18 cellular contexts compared by ENCODE assay signal in the genomic region with DNA sequence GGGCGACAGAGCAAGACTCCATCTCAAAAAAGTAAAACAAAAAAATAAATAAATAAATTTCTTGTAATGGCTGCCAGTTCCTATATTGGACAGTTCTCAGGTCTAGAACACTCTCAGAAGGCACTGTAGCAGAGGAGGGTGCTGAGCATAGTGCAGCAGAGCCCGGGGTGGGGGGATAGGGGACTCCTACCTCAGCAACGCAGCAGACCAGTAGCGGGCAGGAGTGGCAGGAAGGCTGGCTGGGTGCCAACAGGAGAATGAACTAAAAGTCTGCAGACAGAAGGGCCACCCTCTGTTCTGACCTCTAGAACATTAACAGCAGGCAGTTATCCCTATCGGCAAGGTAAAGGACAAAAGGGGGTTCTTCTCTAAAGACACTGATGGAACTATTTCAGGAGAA. TPM values are rescaled to one million over a fixed set of nuclear protein-coding genes. Genes with fewer than 3 reads are reported as not detected.
DNase-seq lines count a peak whose midpoint lies in the region; ATAC-seq, FAIRE-seq and TF ChIP-seq lines count a peak whose summit lies in the region.
"Had no signal": no experiment of that assay in that cellular context is flagged by ENCODE, and none has a peak within 500 bp of the region (broad histone marks: within the 10 kb centered on the region; RNA-seq: fewer than 3 reads in every experiment).

No MANE protein-coding gene starts in this region.

- H3K4me3 ChIP-seq in K562 = no peak overlapping the region
- H3K4me3 ChIP-seq: BLaER1 treated with 17β-estradiol and CSF1 and Interleukin-3, amounts not matched to agents 10 nM and 100 nM had no signal

- FAIRE-seq in K562 (lab: Jason Lieb, UNC) = no peak
- FAIRE-seq: GM12892, GM19239, H1 had no signal

- no peak for TF ChIP-seq CTCF in K562 (IDR thresholded peaks at IDR 0.05 in 2 of 3, conservative IDR thresholded peaks at IDR 0.05 in 1 of 3; ENCODE audit: insufficient read depth in 2 of 3, low read depth in 1 of 3, low read length in 3 of 3)
- TF ChIP-seq CTCF in neural crest cell (conservative IDR thresholded peaks at IDR 0.05) = no peak

- in situ Hi-C loops in K562 (cut with MboI) (no loop called here), KBM-7 (cut with MboI; ENCODE audit: low pct_unique_long_range_greater_than_20kb, low sequenced_read_pairs) (no loop called here)

- BruUV-seq in K562 (replicated peaks; lab: Mats Ljungman, UMichigan) = no TSS peak

- no peaks in the 10 kb centered on the region for H3K27me3 Mint-ChIP-seq in neural crest cell (ENCODE audit: low read depth)
- no peaks in the 10 kb centered on the region for H3K27me3 Mint-ChIP-seq in activated T-helper 1 cell treated with anti-CD3 and anti-CD28 coated beads, Interleukin-12 subunit alpha, Interleukin-12 subunit beta, Interleukin-2, Interleukin-4 antibody, amounts not matched to agents 30 ng/mL and 10 ng/mL and 1 ng/mL, durations not matched to agents 14 hours and 24 hours and 36 hours (ENCODE audit: insufficient read depth)
- H3K27me3 Mint-ChIP-seq: CD4-positive, alpha-beta T cell had no signal

- no peak for TF ChIP-seq EP300 in K562 (IDR thresholded peaks at IDR 0.05; ENCODE audit: low read length)

- H3K27me3 ChIP-seq in K562 (ENCODE audit: control insufficient read depth in 2 of 2, insufficient read depth in 2 of 2, low read length in 2 of 2) = peaks cover 0 to 5% of the 10 kb centered on the region in 2 experiments; a peak in 1 of 5 replicates

- TF ChIP-seq RAD21 in K562 (CRISPR knock-in tag; conservative IDR thresholded peaks at IDR 0.05 in 1 of 2, IDR thresholded peaks at IDR 0.05 in 1 of 2) = no peak

- no peak overlapping the region for H3K9ac ChIP-seq in K562 (ENCODE audit: insufficient read depth in 1 of 2, low read depth in 2 of 2, low read length in 2 of 2)
- H3K9ac ChIP-seq: BLaER1 treated with 17β-estradiol and CSF1 and Interleukin-3, amounts not matched to agents 10 nM and 100 nM had no signal

- no peak overlapping the region for H3K4me3 Mint-ChIP-seq in neural crest cell
- H3K4me3 Mint-ChIP-seq in activated T-helper 1 cell treated with anti-CD3 and anti-CD28 coated beads, Interleukin-12 subunit alpha, Interleukin-12 subunit beta, Interleukin-2, Interleukin-4 antibody, amounts not matched to agents 30 ng/mL and 10 ng/mL and 1 ng/mL, durations not matched to agents 14 hours and 24 hours and 36 hours = no peak overlapping the region
- H3K4me3 Mint-ChIP-seq: CD4-positive, alpha-beta T cell had no signal

- ATAC-seq in K562 (no peak), GM18502 (IDR thresholded peaks at IDR 0.05; ENCODE audit: poor library complexity, unreplicated experiment) (no peak)
- ATAC-seq: HCT116 had no signal

- no peak overlapping the region for H3K27ac ChIP-seq in K562 (ENCODE audit: extremely low read depth, low read depth, low read length)
- H3K27ac ChIP-seq: 22Rv1; BLaER1 treated with 17β-estradiol and CSF1 and Interleukin-3, amounts not matched to agents 10 nM and 100 nM had no signal

- H2AFZ ChIP-seq in K562 (ENCODE audit: low read depth, low read length) = no peak overlapping the region

- TF ChIP-seq POLR2A in K562 (conservative IDR thresholded peaks at IDR 0.05) = no peak

- H3K36me3 Mint-ChIP-seq in neural crest cell (ENCODE audit: low read depth) = no peaks in the 10 kb centered on the region
- H3K36me3 Mint-ChIP-seq in activated T-helper 1 cell treated with anti-CD3 and anti-CD28 coated beads, Interleukin-12 subunit alpha, Interleukin-12 subunit beta, Interleukin-2, Interleukin-4 antibody, amounts not matched to agents 30 ng/mL and 10 ng/mL and 1 ng/mL, durations not matched to agents 14 hours and 24 hours and 36 hours (ENCODE audit: low read depth) = peaks cover 10% of the 10 kb centered on the region

- no peaks in the 10 kb centered on the region for H3K9me3 ChIP-seq in K562 (replicated peaks; ENCODE audit: control insufficient read depth, insufficient read depth, low read depth, low read length)

- no peaks in the 10 kb centered on the region for H3K4me1 ChIP-seq in K562 (replicated peaks in 1 of 2; ENCODE audit: control insufficient read depth in 2 of 2, insufficient read depth in 2 of 2, low read length in 2 of 2)

- DNase-seq in DMS 273 (lab: John Stamatoyannopoulos, UW; ENCODE audit: unreplicated experiment) (peak; percentile 29), DMS 273 treated with DMSO at 0.1 percent for 48 hours (lab: John Stamatoyannopoulos, UW) (no peak), NCI-H2227 (lab: John Stamatoyannopoulos, UW; ENCODE audit: unreplicated experiment) (peak; percentile 32), K562 (ENCODE audit: extremely low read depth in 1 of 4, low spot score in 3 of 4) (no peak), neural crest cell (ENCODE audit: low read depth, low spot score) (no peak), KBM-7 (no peak)
- DNase-seq in activated T-helper 1 cell treated with anti-CD3 and anti-CD28 coated beads, Interleukin-12 subunit alpha, Interleukin-12 subunit beta, Interleukin-2, Interleukin-4 antibody, amounts not matched to agents 30 ng/mL and 10 ng/mL and 1 ng/mL, durations not matched to agents 14 hours and 24 hours and 36 hours (ENCODE audit: low spot score) = no peak
- DNase-seq: CD4-positive, alpha-beta T cell; DND-41; GDM1; IMR-90 had no signal

- POLR2A ChIA-PET in K562 (lab: Yijun Ruan, JAX) = no interaction called here

- H3K79me2 ChIP-seq in K562 (ENCODE audit: control insufficient read depth, insufficient read depth, low read length) = no peaks in the 10 kb centered on the region

- no peaks in the 10 kb centered on the region for H3K9me3 Mint-ChIP-seq in neural crest cell
- H3K9me3 Mint-ChIP-seq in activated T-helper 1 cell treated with anti-CD3 and anti-CD28 coated beads, Interleukin-12 subunit alpha, Interleukin-12 subunit beta, Interleukin-2, Interleukin-4 antibody, amounts not matched to agents 30 ng/mL and 10 ng/mL and 1 ng/mL, durations not matched to agents 14 hours and 24 hours and 36 hours = peaks cover 10% of the 10 kb centered on the region
- H3K9me3 Mint-ChIP-seq: CD4-positive, alpha-beta T cell had no signal

- peaks cover 27% of the 10 kb centered on the region for H3K4me1 Mint-ChIP-seq in neural crest cell
- peaks cover 16% of the 10 kb centered on the region for H3K4me1 Mint-ChIP-seq in activated T-helper 1 cell treated with anti-CD3 and anti-CD28 coated beads, Interleukin-12 subunit alpha, Interleukin-12 subunit beta, Interleukin-2, Interleukin-4 antibody, amounts not matched to agents 30 ng/mL and 10 ng/mL and 1 ng/mL, durations not matched to agents 14 hours and 24 hours and 36 hours (ENCODE audit: low read depth)

- CTCF ChIA-PET in K562 (lab: Yijun Ruan, JAX; ENCODE audit: low intra/inter-chr PET ratio) = no interaction called here

- no peaks in the 10 kb centered on the region for H4K20me1 ChIP-seq in K562 (replicated peaks; ENCODE audit: control insufficient read depth, insufficient read depth, low read length)
- H4K20me1 ChIP-seq: BLaER1 treated with 17β-estradiol and CSF1 and Interleukin-3, amounts not matched to agents 10 nM and 100 nM had no signal

- WGBS in K562 (ENCODE audit: insufficient coverage, low coverage, missing lambda C conversion rate) = 2% methylated on average over 4 of the region's 5 CpGs

- intact Hi-C loops in K562 (cut with micrococcal nuclease) = no loop called here
- intact Hi-C loops in activated T-helper 1 cell treated with anti-CD3 and anti-CD28 coated beads, Interleukin-12 subunit alpha, Interleukin-12 subunit beta, Interleukin-2, Interleukin-4 antibody, amounts not matched to agents 30 ng/mL and 10 ng/mL and 1 ng/mL, durations not matched to agents 14 hours and 24 hours and 36 hours (cut with micrococcal nuclease) = loop anchor here (10.0 kb wide), 1 partner anchor 821 kb away; a partner anchor contains a TSS

- H3K9me1 ChIP-seq in K562 (ENCODE audit: control insufficient read depth, insufficient read depth, low read length) = no peaks in the 10 kb centered on the region

- H3K36me3 ChIP-seq in K562 (ENCODE audit: control insufficient read depth, insufficient read depth, low read length) = no peaks in the 10 kb centered on the region
- H3K36me3 ChIP-seq: BLaER1 treated with 17β-estradiol and CSF1 and Interleukin-3, amounts not matched to agents 10 nM and 100 nM had no signal

- H3K27ac Mint-ChIP-seq in neural crest cell (ENCODE audit: unreplicated experiment) = peak overlapping the region; percentile 87
- H3K27ac Mint-ChIP-seq in activated T-helper 1 cell treated with anti-CD3 and anti-CD28 coated beads, Interleukin-12 subunit alpha, Interleukin-12 subunit beta, Interleukin-2, Interleukin-4 antibody, amounts not matched to agents 30 ng/mL and 10 ng/mL and 1 ng/mL, durations not matched to agents 14 hours and 24 hours and 36 hours = no peak overlapping the region

- no peak overlapping the region for H3K4me2 ChIP-seq in K562 (ENCODE audit: insufficient read depth, low read length)
- H3K4me2 ChIP-seq: BLaER1 treated with 17β-estradiol and CSF1 and Interleukin-3, amounts not matched to agents 10 nM and 100 nM had no signal

TF ChIP-seq in K562, 482 proteins besides CTCF, POLR2A, EP300 and RAD21:
- TF ChIP-seq NFIC (IDR thresholded peaks at IDR 0.05) (peak; percentile 57), TEAD4 (IDR thresholded peaks at IDR 0.05; ENCODE audit: low read length) (no peak), TEAD4 (CRISPR knock-in tag; IDR thresholded peaks at IDR 0.05; ENCODE audit: borderline replicate concordance) (no peak)
TF ChIP-seq in K562: peak in this region for 1.

RNA-seq across cellular contexts. Expression of a gene that starts 20.2 kb away (rescaled TPM):
- 0.39 and 2.7 TPM in 2 replicates for total RNA-seq in K562 (2011; cell fraction: chromatin; rRNA removed; ENCODE audit: low replicate concordance)
- total RNA-seq in K562 (2011; cell fraction: nucleolus; rRNA removed) = 0.39 and 1.0 TPM in 2 replicates
- total RNA-seq in K562 (2011; cell fraction: nucleoplasm; rRNA removed) = 0.61 and 0.81 TPM in 2 replicates
- total RNA-seq in K562 (2014; rRNA removed) = 0.69 and 0.95 TPM in 2 replicates
- 0.95 and 1.2 TPM in 2 replicates for total RNA-seq in K562 (2014; rRNA removed; fragmentation: Illumina TruSeq; extraction: Trizol)
- 0.72 and 0.91 TPM in 2 replicates for total RNA-seq in K562 (2015; rRNA removed; fragmentation: Illumina TruSeq; extraction: Trizol)
- 1.0 TPM in 2 replicates for total RNA-seq in K562 (2021)
- 1.6 and 4.9 TPM in 2 replicates for polyA plus RNA-seq in K562 (2011; rRNA removed)
- polyA plus RNA-seq in K562 (2011; cell fraction: cytosol; rRNA removed) = 1.2 and 1.8 TPM in 2 replicates
- polyA plus RNA-seq in K562 (2011; cell fraction: nucleus; rRNA removed) = 0.79 and 1.00 TPM in 2 replicates
- polyA plus RNA-seq in K562 (2012) = 1.2 and 1.4 TPM in 2 replicates
- 0.79 and 1.3 TPM in 2 replicates for polyA plus RNA-seq in K562 (2014; fragmentation: Illumina TruSeq; extraction: Trizol)
- polyA plus RNA-seq in K562 (2014; fragmentation: Nextera tagmentation; extraction: Ambion mirVana) = under 1 TPM; 0.20 to 0.29 TPM
- polyA plus RNA-seq in K562 (2014; rRNA removed) = 1.1 and 1.4 TPM in 2 replicates
- polyA minus RNA-seq in K562 (2011; rRNA and poly(A)+ RNA removed) = 1.4 and 4.2 TPM in 2 replicates
- polyA minus RNA-seq in K562 (2011; cell fraction: cytosol; rRNA and poly(A)+ RNA removed) = 1.2 and 1.5 TPM in 2 replicates
- polyA minus RNA-seq in K562 (2011; cell fraction: nucleus; rRNA and poly(A)+ RNA removed) = 0.22 and 0.54 TPM in 2 replicates
- total RNA-seq in neural crest cell = 21.1 and 22.0 TPM in 2 replicates
- total RNA-seq in activated T-helper 1 cell treated with anti-CD3 and anti-CD28 coated beads, Interleukin-12 subunit alpha, Interleukin-12 subunit beta, Interleukin-2, Interleukin-4 antibody, amounts not matched to agents 30 ng/mL and 10 ng/mL and 1 ng/mL, durations not matched to agents 14 hours and 24 hours and 36 hours = 24.1 and 27.2 TPM in 2 replicates

Comparison
In these comparisons a context has a peak if more than half of its experiments do, and no peak if none do; other contexts are left out.
1. DNase-seq: peak in DMS 273 (single experiment) and NCI-H2227 (single experiment); none in DMS 273 treated with DMSO at 0.1 percent for 48 hours (single experiment), K562 (0 of 4), neural crest cell (single experiment), activated T-helper 1 cell treated with anti-CD3 and anti-CD28 coated beads, Interleukin-12 subunit alpha, Interleukin-12 subunit beta, Interleukin-2, Interleukin-4 antibody, amounts not matched to agents 30 ng/mL and 10 ng/mL and 1 ng/mL, durations not matched to agents 14 hours and 24 hours and 36 hours (single experiment) and KBM-7 (single experiment).